Comparison of ENCODE assay signal across 8 cellular contexts in the genomic region with DNA sequence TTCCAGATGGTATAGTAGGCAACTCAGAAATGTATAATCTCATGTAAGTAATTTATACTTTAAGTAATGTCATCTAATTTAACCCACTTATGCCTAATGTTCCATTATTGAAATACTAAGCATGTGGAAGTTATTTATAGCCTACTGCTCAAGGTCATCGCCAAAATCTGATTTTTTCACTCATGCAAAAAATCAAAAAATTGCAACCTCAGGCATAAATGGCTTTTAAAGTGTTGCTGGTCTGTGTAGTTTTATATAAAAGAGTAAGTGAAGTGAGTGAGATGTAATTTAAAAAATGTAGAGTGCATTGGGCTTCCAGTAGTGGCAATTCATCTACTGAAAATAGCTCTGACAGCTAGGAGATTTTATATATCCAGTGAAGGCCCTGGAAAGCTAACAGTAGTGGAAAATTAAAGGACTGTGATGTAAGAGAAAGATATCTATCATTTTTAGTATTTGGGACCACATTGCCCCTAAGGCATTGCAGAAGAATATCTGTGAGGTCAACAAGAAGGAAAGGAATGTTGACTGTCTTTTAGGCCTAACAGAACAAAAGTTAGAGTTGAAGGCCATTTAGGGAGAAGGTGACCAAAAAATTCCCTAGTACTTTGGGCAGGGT.
"Had no signal": no experiment of that assay in that cellular context is flagged by ENCODE, and none has a peak within 500 bp of the region (broad histone marks: within the 10 kb centered on the region; RNA-seq: fewer than 3 reads in every experiment).

No MANE protein-coding gene starts in this region.

- H3K4me1 Mint-ChIP-seq: GM23338, H9 had no signal

- H3K9me3 Mint-ChIP-seq: GM23338, H9 had no signal

- H3K4me3 ChIP-seq: GM23338 had no signal

- H3K4me3 Mint-ChIP-seq: GM23338, H9, IgD-negative memory B cell had no signal

- DNase-seq: H9, HCEC 1CT, KBM-7 had no signal

- H3K4me2 ChIP-seq: GM23338 had no signal

- H3K27me3 Mint-ChIP-seq: IgD-negative memory B cell had no signal

- ATAC-seq: GM23338 had no signal

- H2AFZ ChIP-seq: GM23338 had no signal

- H3K36me3 Mint-ChIP-seq: IgD-negative memory B cell had no signal

- H3K27ac Mint-ChIP-seq: GM23338, H9, IgD-negative memory B cell had no signal

- FAIRE-seq: H1, H54, HTR-8/SVneo had no signal
